ENCODE assay signal across 22 cellular contexts in the genomic region with DNA sequence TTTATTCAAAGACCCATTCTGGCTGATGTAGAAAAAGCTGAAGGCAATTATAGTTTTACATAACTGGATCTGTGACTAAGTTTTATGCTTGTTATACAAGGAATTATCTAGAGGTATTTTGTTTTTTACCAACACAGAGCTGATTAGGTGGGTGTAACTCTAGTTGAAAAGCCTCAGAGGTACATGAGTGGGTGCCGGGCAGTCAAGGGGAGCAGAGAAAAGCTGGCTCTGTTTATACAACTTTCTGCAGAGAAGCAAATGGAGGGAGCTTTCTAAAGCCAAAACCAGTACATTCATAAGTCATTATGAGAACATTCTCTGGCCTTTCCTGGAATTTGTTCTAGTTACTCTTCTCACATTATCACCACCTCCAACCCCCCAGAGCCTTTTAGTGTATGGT. TPM values are rescaled to one million over a fixed set of nuclear protein-coding genes. Genes with fewer than 3 reads are reported as not detected.
A peak's percentile ranks its signal among the peaks of the same experiment; 100 is the strongest.
DNase-seq lines count a peak whose midpoint lies in the region; ATAC-seq and TF ChIP-seq lines count a peak whose summit lies in the region.
"Had no signal": no experiment of that assay in that cellular context is flagged by ENCODE, and none has a peak within 500 bp of the region (broad histone marks: within the 10 kb centered on the region; RNA-seq: fewer than 3 reads in every experiment).

No MANE protein-coding gene starts in this region.

- H3K9me3 ChIP-seq in ovary (no peaks in the 10 kb centered on the region), hepatocyte (ENCODE audit: low read depth) (no peaks in the 10 kb centered on the region)

- no peak for ATAC-seq in activated CD8-positive, alpha-beta memory T cell treated with anti-CD3 and anti-CD28 coated beads, Interleukin-2, amount 10 ng/mL, durations not matched to agents 7 days and 5 days

- no peaks in the 10 kb centered on the region for H3K36me3 Mint-ChIP-seq in activated CD8-positive, alpha-beta memory T cell treated with anti-CD3 and anti-CD28 coated beads, Interleukin-2, amount 10 ng/mL, durations not matched to agents 7 days and 5 days
- H3K36me3 Mint-ChIP-seq: CD4-positive, alpha-beta memory T cell had no signal

- H3K9me2 ChIP-seq in hepatocyte (replicated peaks; ENCODE audit: insufficient read depth): no peaks in the 10 kb centered on the region

- 3 to 23% (median 13%) methylated on average over 1 of the region's 1 CpG for WGBS in ovary, 3 donors
- 76% methylated on average over 1 of the region's 1 CpG for WGBS in hepatocyte (ENCODE audit: low lambda C conversion rate, missing lambda C conversion rate)

- peak overlapping the region; percentile 3 for H3K27ac Mint-ChIP-seq in activated CD8-positive, alpha-beta memory T cell treated with anti-CD3 and anti-CD28 coated beads, Interleukin-2, amount 10 ng/mL, durations not matched to agents 7 days and 5 days
- H3K27ac Mint-ChIP-seq: CD4-positive, alpha-beta memory T cell had no signal

- H3K4me3 Mint-ChIP-seq in activated CD8-positive, alpha-beta memory T cell treated with anti-CD3 and anti-CD28 coated beads, Interleukin-2, amount 10 ng/mL, durations not matched to agents 7 days and 5 days: no peak overlapping the region
- H3K4me3 Mint-ChIP-seq: CD4-positive, alpha-beta memory T cell had no signal

- H3K27ac ChIP-seq in ovary (peak overlapping the region in 1 of 2 donors; percentile 33), hepatocyte (no peak overlapping the region)
- H3K27ac ChIP-seq: 22Rv1, BLaER1, PC-9 had no signal

- H3K4me1 Mint-ChIP-seq in activated CD8-positive, alpha-beta memory T cell treated with anti-CD3 and anti-CD28 coated beads, Interleukin-2, amount 10 ng/mL, durations not matched to agents 7 days and 5 days: peaks cover 12% of the 10 kb centered on the region
- H3K4me1 Mint-ChIP-seq: CD4-positive, alpha-beta memory T cell had no signal

- no peak overlapping the region for H3K4me3 ChIP-seq in ovary
- no peak overlapping the region for H3K4me3 ChIP-seq in hepatocyte
- H3K4me3 ChIP-seq: BLaER1, PC-9 had no signal

- no peaks in the 10 kb centered on the region for H3K36me3 ChIP-seq in ovary
- H3K36me3 ChIP-seq in hepatocyte (replicated peaks; ENCODE audit: insufficient read depth, low read depth): no peaks in the 10 kb centered on the region
- H3K36me3 ChIP-seq: BLaER1 had no signal

- H2AFZ ChIP-seq in hepatocyte: no peak overlapping the region
- H2AFZ ChIP-seq: PC-9 had no signal

- peaks cover 21% of the 10 kb centered on the region for H3K27me3 Mint-ChIP-seq in activated CD8-positive, alpha-beta memory T cell treated with anti-CD3 and anti-CD28 coated beads, Interleukin-2, amount 10 ng/mL, durations not matched to agents 7 days and 5 days

- H4K20me1 ChIP-seq in hepatocyte (ENCODE audit: insufficient read depth, poor library complexity, severe bottlenecking): no peaks in the 10 kb centered on the region
- H4K20me1 ChIP-seq: BLaER1 had no signal

- no peak for TF ChIP-seq EP300 in ovary (IDR thresholded peaks at IDR 0.05)

- H3K4me2 ChIP-seq in hepatocyte: no peak overlapping the region
- H3K4me2 ChIP-seq: BLaER1, PC-9 had no signal

- no peak for TF ChIP-seq CTCF in ovary (IDR thresholded peaks at IDR 0.05)
- TF ChIP-seq CTCF in hepatocyte (IDR thresholded peaks at IDR 0.05; ENCODE audit: poor library complexity): no peak

- H3K9me3 Mint-ChIP-seq in activated CD8-positive, alpha-beta memory T cell treated with anti-CD3 and anti-CD28 coated beads, Interleukin-2, amount 10 ng/mL, durations not matched to agents 7 days and 5 days (ENCODE audit: low read depth): peaks cover 2% of the 10 kb centered on the region

- no peak for DNase-seq in activated CD8-positive, alpha-beta memory T cell treated with anti-CD3 and anti-CD28 coated beads, Interleukin-2, amount 10 ng/mL, durations not matched to agents 7 days and 5 days
- no peak for DNase-seq in activated CD8-positive, alpha-beta memory T cell treated with anti-CD3 and anti-CD28 coated beads, Interleukin-2, amount 50 U/mL, for 4 hours
- DNase-seq in fibroblast of gingiva (ENCODE audit: low read depth) (peak; percentile 6), ovary (peak in 3 of 5 donors; percentile 26 to 57 (median 27)), COLO668 (lab: John Stamatoyannopoulos, UW; ENCODE audit: unreplicated experiment) (no peak), hepatocyte (ENCODE audit: low spot score) (no peak), SW480 (ENCODE audit: low spot score) (no peak)
- no peak for DNase-seq in activated T-cell treated with anti-CD3 and anti-CD28 coated beads, Interleukin-2, amount 50 U/mL, for 1 hour
- DNase-seq: Calu3; CD4-positive, alpha-beta memory T cell; GF-D8; GOT3; KG1; NCI-H1436; NCI-H1930; NCI-H345; NCI-H524 treated with DMSO at 0.1 percent for 48 hours; PC-9 had no signal

- H3K27me3 ChIP-seq in ovary (no peaks in the 10 kb centered on the region), hepatocyte (no peaks in the 10 kb centered on the region)
- H3K27me3 ChIP-seq: BLaER1 had no signal

- H3K4me1 ChIP-seq in ovary (ENCODE audit: insufficient read depth): peaks cover 6% of the 10 kb centered on the region
- peaks cover 6% of the 10 kb centered on the region for H3K4me1 ChIP-seq in hepatocyte (ENCODE audit: insufficient read depth)

- TF ChIP-seq POLR2A in ovary (IDR thresholded peaks at IDR 0.05): no peak

- CTCF ChIA-PET in activated CD8-positive, alpha-beta memory T cell treated with anti-CD3 and anti-CD28 coated beads, Interleukin-2, amount 10 ng/mL, durations not matched to agents 7 days and 5 days (lab: Charles Lee): interaction anchor here (1.0 kb wide), 1 partner anchor 138 kb away, joined by 3 read pairs; no protein-coding TSS in a partner anchor

- intact Hi-C loops in ovary (cut with DNase I): no loop called here

- H3K79me2 ChIP-seq in hepatocyte: no peaks in the 10 kb centered on the region

RNA-seq across cellular contexts. Expression of gene OR52K1, which starts 29.4 kb away (rescaled TPM):
- not detected for total RNA-seq in activated CD8-positive, alpha-beta memory T cell treated with anti-CD3 and anti-CD28 coated beads, Interleukin-2, amount 10 ng/mL, durations not matched to agents 7 days and 5 days
- total RNA-seq in ovary (under 1 TPM in 6 of 7 donors, not detected in 1; 0.20 to 0.37 (median 0.34) TPM), hepatocyte (0.04 and 0.07 TPM in 2 replicates)
- polyA plus RNA-seq in ovary (under 1 TPM; 0.05 to 0.07 TPM), hepatocyte (not detected in 2 replicates)
- total RNA-seq: Calu3; CD4-positive, alpha-beta memory T cell; HT-29; PC-9 had no signal
- polyA plus RNA-seq: AG04450 had no signal

RNA-seq across cellular contexts. Expression of gene OR52M1, which starts 33.1 kb away (rescaled TPM):
- not detected for total RNA-seq in activated CD8-positive, alpha-beta memory T cell treated with anti-CD3 and anti-CD28 coated beads, Interleukin-2, amount 10 ng/mL, durations not matched to agents 7 days and 5 days
- total RNA-seq in ovary (not detected), hepatocyte (0.27 TPM in 1 of 2 replicates, not detected in the other)
- polyA plus RNA-seq in ovary (not detected), hepatocyte (not detected in 2 replicates)
- total RNA-seq: Calu3; CD4-positive, alpha-beta memory T cell; HT-29; PC-9 had no signal
- polyA plus RNA-seq: AG04450; CD4-positive, alpha-beta memory T cell had no signal

Comparison
In these comparisons a context has a peak if more than half of its experiments do, and no peak if none do; other contexts are left out.
1. DNase-seq: peak in fibroblast of gingiva (single experiment) and ovary (3 of 5); none in activated CD8-positive, alpha-beta memory T cell treated with anti-CD3 and anti-CD28 coated beads, Interleukin-2, amount 10 ng/mL, durations not matched to agents 7 days and 5 days (single experiment), activated CD8-positive, alpha-beta memory T cell treated with anti-CD3 and anti-CD28 coated beads, Interleukin-2, amount 50 U/mL, for 4 hours (single experiment), COLO668 (single experiment), hepatocyte (single experiment), activated T-cell treated with anti-CD3 and anti-CD28 coated beads, Interleukin-2, amount 50 U/mL, for 1 hour (single experiment) and SW480 (single experiment).